ENCODE assay signal across 11 cellular contexts in genomic region chr20:25453035-25453810, GRCh38. TPM values are rescaled to one million over a fixed set of nuclear protein-coding genes. Genes with fewer than 3 reads are reported as not detected.
A peak's percentile ranks its signal among the peaks of the same experiment; 100 is the strongest.
DNase-seq lines count a peak whose midpoint lies in the region; ATAC-seq and TF ChIP-seq lines count a peak whose summit lies in the region.
"Had no signal": no experiment of that assay in that cellular context is flagged by ENCODE, and none has a peak within 500 bp of the region (broad histone marks: within the 10 kb centered on the region; RNA-seq: fewer than 3 reads in every experiment).

No MANE protein-coding gene starts in this region.

- H3K4me3 ChIP-seq in BE2C (ENCODE audit: low read depth, low read length) (peak overlapping the region; percentile 23), HEK293 (ENCODE audit: low read depth, low read length) (no peak overlapping the region), Panc1 (ENCODE audit: low read depth in 2 of 2, low read length in 2 of 2) (no peak overlapping the region), sigmoid colon (no peak overlapping the region)
- H3K4me3 ChIP-seq: gastrocnemius medialis, smooth muscle cell had no signal

- intact Hi-C loops in Panc1 (cut with micrococcal nuclease; ENCODE audit: unreplicated experiment) (no loop called here), sigmoid colon (cut with DNase I) (no loop called here)

- TF ChIP-seq POLR2A in sigmoid colon (IDR thresholded peaks at IDR 0.05): no peak

- H3K4me1 ChIP-seq in BE2C (peaks cover 4% of the 10 kb centered on the region), HEK293 (ENCODE audit: control insufficient read depth, insufficient read depth, low read length) (no peaks in the 10 kb centered on the region), Panc1 (ENCODE audit: control insufficient read depth, insufficient read depth, low read length) (peaks cover 6% of the 10 kb centered on the region), sigmoid colon (peaks cover 0 to 7% (median 0%) of the 10 kb centered on the region in 4 donors)
- H3K4me1 ChIP-seq: gastrocnemius medialis had no signal

- H3K36me3 ChIP-seq in BE2C (0 out of 2 replicates have a peak, but pooled peaks cover 1% of the 10 kb centered on the region), HEK293 (ENCODE audit: control insufficient read depth in 2 of 2, insufficient read depth in 1 of 2, low read length in 2 of 2) (peaks cover 10 to 50% of the 10 kb centered on the region in 2 experiments; a peak in 2 of 3 replicates), Panc1 (ENCODE audit: control insufficient read depth, insufficient read depth, low read length) (peaks cover under 1% of the 10 kb centered on the region; the same call in 1 of the 2 replicates), sigmoid colon (peaks cover 6 to 55% (median 8%) of the 10 kb centered on the region in 4 donors)
- H3K36me3 ChIP-seq: gastrocnemius medialis had no signal

- 92% methylated on average over 25 of the region's 25 CpGs for WGBS in sigmoid colon, 2 donors

- DNase-seq in BE2C (peak; percentile 76), Panc1 (ENCODE audit: low read depth, low spot score) (peak; percentile 20), fibroblast of the conjunctiva (ENCODE audit: low read depth) (peak; percentile 1), sigmoid colon (no peak), NCI-H1694 (lab: John Stamatoyannopoulos, UW) (no peak), NCI-H1436 (lab: John Stamatoyannopoulos, UW) (no peak)
- DNase-seq: activated CD8-positive, alpha-beta memory T cell treated with anti-CD3 and anti-CD28 coated beads for 24 hours; gastrocnemius medialis had no signal

- in situ Hi-C loops in Panc1 (cut with HindIII; ENCODE audit: low pct_unique_long_range_greater_than_20kb, low sequenced_read_pairs): no loop called here

- TF ChIP-seq CTCF in BE2C (IDR thresholded peaks at IDR 0.05; ENCODE audit: low read depth, low read length) (no peak), HEK293 (tag by site-specific recombination; IDR thresholded peaks at IDR 0.05) (no peak), Panc1 (IDR thresholded peaks at IDR 0.05) (no peak), sigmoid colon (IDR thresholded peaks at IDR 0.05) (no peak)

- TSS peak; percentile 86 for BruUV-seq in Panc1 (replicated peaks; lab: Mats Ljungman, UMichigan)

- ATAC-seq in Panc1 (peak; percentile 62), HG03135 (IDR thresholded peaks at IDR 0.05; ENCODE audit: unreplicated experiment) (no peak)
- ATAC-seq: gastrocnemius medialis had no signal

- CTCF ChIA-PET in HEK293 (lab: Yijun Ruan, JAX) (no interaction called here), Panc1 (lab: Charles Lee) (interaction anchor here (0.6 kb wide), 1 partner anchor 162 kb away, joined by 4 read pairs; no protein-coding TSS in a partner anchor)

- POLR2A ChIA-PET in HEK293 (lab: Yijun Ruan, JAX): no interaction called here
- POLR2A ChIA-PET in Panc1 (lab: Charles Lee): no interaction called here

- TF ChIP-seq EP300 in sigmoid colon (IDR thresholded peaks at IDR 0.05): no peak

- no peaks in the 10 kb centered on the region for H3K27me3 ChIP-seq in BE2C
- H3K27me3 ChIP-seq in Panc1 (ENCODE audit: control insufficient read depth, insufficient read depth, low read length): no peaks in the 10 kb centered on the region
- H3K27me3 ChIP-seq in sigmoid colon: no peaks in the 10 kb centered on the region
- H3K27me3 ChIP-seq: gastrocnemius medialis had no signal

- H3K9me3 ChIP-seq in BE2C (no peaks in the 10 kb centered on the region), HEK293 (ENCODE audit: control insufficient read depth, insufficient read depth, low read depth, low read length) (no peaks in the 10 kb centered on the region), Panc1 (ENCODE audit: control insufficient read depth, insufficient read depth, low read depth, low read length) (no peaks in the 10 kb centered on the region), sigmoid colon (no peaks in the 10 kb centered on the region)
- H3K9me3 ChIP-seq: gastrocnemius medialis had no signal

- H3K27ac ChIP-seq in HEK293 (ENCODE audit: extremely low read depth, low read depth, low read length) (no peak overlapping the region), Panc1 (ENCODE audit: low read length) (no peak overlapping the region), sigmoid colon (no peak overlapping the region)
- H3K27ac ChIP-seq: gastrocnemius medialis had no signal

TF ChIP-seq in HEK293, 187 proteins besides CTCF, POLR2A, EP300 and RAD21 (continues in another document):
- TF ChIP-seq KLF8 (tag by site-specific recombination; IDR thresholded peaks at IDR 0.05) (no peak), ZFHX2 (tag by site-specific recombination; conservative IDR thresholded peaks at IDR 0.05) (peak; percentile 21; the same call in 1 of the 2 replicates), ZNF211 (tag by site-specific recombination; IDR thresholded peaks at IDR 0.05; ENCODE audit: low read depth) (no peak), SCRT2 (tag by site-specific recombination; IDR thresholded peaks at IDR 0.05) (no peak), ZNF133 (tag by site-specific recombination; IDR thresholded peaks at IDR 0.05) (no peak), ZNF18 (tag by site-specific recombination; IDR thresholded peaks at IDR 0.05) (no peak), PATZ1 (tag by site-specific recombination; IDR thresholded peaks at IDR 0.05) (peak; percentile 77), ZNF623 (tag by site-specific recombination; IDR thresholded peaks at IDR 0.05) (no peak), RBAK (tag by site-specific recombination; IDR thresholded peaks at IDR 0.05) (no peak), ZNF473 (tag by site-specific recombination; IDR thresholded peaks at IDR 0.05) (no peak), ZNF670 (tag by site-specific recombination; IDR thresholded peaks at IDR 0.05; ENCODE audit: low read depth) (no peak), ZNF404 (tag by site-specific recombination; IDR thresholded peaks at IDR 0.05) (no peak)
- TF ChIP-seq, protein P1, sequence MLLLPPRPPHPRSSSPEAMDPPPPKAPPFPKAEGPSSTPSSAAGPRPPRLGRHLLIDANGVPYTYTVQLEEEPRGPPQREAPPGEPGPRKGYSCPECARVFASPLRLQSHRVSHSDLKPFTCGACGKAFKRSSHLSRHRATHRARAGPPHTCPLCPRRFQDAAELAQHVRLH (tag by site-specific recombination; IDR thresholded peaks at IDR 0.05): no peak
- TF ChIP-seq, protein P2, sequence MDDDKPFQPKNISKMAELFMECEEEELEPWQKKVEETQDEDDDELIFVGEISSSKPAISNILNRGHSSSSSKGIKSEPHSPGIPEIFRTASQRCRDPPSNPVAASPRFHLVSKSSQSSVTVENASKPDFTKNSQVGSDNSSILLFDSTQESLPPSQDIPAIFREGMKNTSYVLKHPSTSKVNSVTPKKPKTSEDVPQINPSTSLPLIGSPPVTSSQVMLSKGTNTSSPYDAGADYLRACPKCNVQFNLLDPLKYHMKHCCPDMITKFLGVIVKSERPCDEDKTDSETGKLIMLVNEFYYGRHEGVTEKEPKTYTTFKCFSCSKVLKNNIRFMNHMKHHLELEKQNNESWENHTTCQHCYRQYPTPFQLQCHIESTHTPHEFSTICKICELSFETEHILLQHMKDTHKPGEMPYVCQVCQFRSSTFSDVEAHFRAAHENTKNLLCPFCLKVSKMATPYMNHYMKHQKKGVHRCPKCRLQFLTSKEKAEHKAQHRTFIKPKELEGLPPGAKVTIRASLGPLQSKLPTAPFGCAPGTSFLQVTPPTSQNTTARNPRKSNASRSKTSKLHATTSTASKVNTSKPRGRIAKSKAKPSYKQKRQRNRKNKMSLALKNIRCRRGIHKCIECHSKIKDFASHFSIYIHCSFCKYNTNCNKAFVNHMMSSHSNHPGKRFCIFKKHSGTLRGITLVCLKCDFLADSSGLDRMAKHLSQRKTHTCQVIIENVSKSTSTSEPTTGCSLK (tag by site-specific recombination; IDR thresholded peaks at IDR 0.05): no peak

RNA-seq across cellular contexts. Expression of gene GINS1, which starts 45.8 kb away (rescaled TPM):
- 3.8 TPM for polyA plus RNA-seq in BE2C (2012; ENCODE audit: insufficient read depth, insufficient read length, low read depth)
- total RNA-seq in Panc1 (2021; ENCODE audit: unreplicated experiment) (36.0 TPM), sigmoid colon (1 to 10 TPM in 1 of 4 donors, under 1 TPM in 3; 0.28 to 1.4 (median 0.50) TPM)
- polyA plus RNA-seq in Panc1 (2012; ENCODE audit: insufficient read length): 10.0 TPM
- 1 to 10 TPM; 1.2 to 7.6 (median 4.2) TPM for polyA plus RNA-seq in sigmoid colon

Comparison
In these comparisons a context has a peak if more than half of its experiments do, and no peak if none do; other contexts are left out.
1. DNase-seq: peak in BE2C (single experiment), Panc1 (single experiment) and fibroblast of the conjunctiva (single experiment); none in sigmoid colon (single experiment), NCI-H1694 (single experiment) and NCI-H1436 (single experiment).
2. RNA of gene GINS1, which starts 45.8 kb away (total RNA-seq): 36.0 TPM in Panc1 (single experiment); 0.28 to 1.4 TPM in sigmoid colon; every median in the first group is over 10 times any median in the second.